In genomic region chr7:151059362-151060112, GRCh38 we compare ENCODE assay signal across 8 cellular contexts. TPM values are rescaled to one million over a fixed set of nuclear protein-coding genes. Genes with fewer than 3 reads are reported as not detected.
A peak's percentile ranks its signal among the peaks of the same experiment; 100 is the strongest.
DNase-seq lines count a peak whose midpoint lies in the region; ATAC-seq, FAIRE-seq and TF ChIP-seq lines count a peak whose summit lies in the region.

Gene SLC4A2 (plus strand): TSS chr7:151059589. CDS start chr7:151061988, 2,399 bp downstream.

- no peak for FAIRE-seq in HTR-8/SVneo (lab: Jason Lieb, UNC)

- no peak for TF ChIP-seq EP300 in neural cell (conservative IDR thresholded peaks at IDR 0.05; ENCODE audit: poor library complexity, severe bottlenecking)

- peak within 1 kb of the TSS; percentile 88 for H3K9ac ChIP-seq in neural cell (ENCODE audit: low read length)

- peak; percentile 30 for TF ChIP-seq CTCF in foreskin fibroblast (IDR thresholded peaks at IDR 0.05; ENCODE audit: low read depth, low read length)
- TF ChIP-seq CTCF in neural cell (IDR thresholded peaks at IDR 0.05; ENCODE audit: poor library complexity, severe bottlenecking): peak; percentile 40

- peaks cover 5% of the 10 kb centered on the region; the same call in 1 of the 2 replicates for H3K4me1 ChIP-seq in SJCRH30

- peak; percentile 64 for DNase-seq in CD1c-positive myeloid dendritic cell (ENCODE audit: extremely low spot score)
- DNase-seq in HTR-8/SVneo (ENCODE audit: insufficient read length, low spot score): peak; percentile 73
- DNase-seq in SJCRH30: peak; percentile 83 to 86
- DNase-seq in activated gamma-delta T cell treated with anti-CD3 and anti-CD28 coated beads, Interleukin-2, amount 50 U/mL, for 16 hours (ENCODE audit: low read depth): peak; percentile 54
- peak; percentile 76 to 93 for DNase-seq in foreskin fibroblast
- DNase-seq in superior temporal gyrus (ENCODE audit: extremely low spot score): peak; percentile 78

- peak within 1 kb of the TSS; percentile 84 for H3K4me2 ChIP-seq in neural cell (ENCODE audit: low read length)

- H3K9me3 ChIP-seq in SJCRH30 (replicated peaks) (no peaks in the 10 kb centered on the region), neural cell (ENCODE audit: low read length) (no peaks in the 10 kb centered on the region)

- no peaks in the 10 kb centered on the region for H3K79me2 ChIP-seq in neural cell (replicated peaks; ENCODE audit: insufficient read depth, low read length)

- H3K27ac ChIP-seq in SJCRH30 (peak within 1 kb of the TSS; percentile 96), neural cell (ENCODE audit: low read length) (peak within 1 kb of the TSS; percentile 95)

- TF ChIP-seq RAD21 in neural cell (conservative IDR thresholded peaks at IDR 0.05): no peak

- no peaks in the 10 kb centered on the region for H4K20me1 ChIP-seq in neural cell (ENCODE audit: insufficient read depth)

- peak within 1 kb of the TSS; percentile 84 for H2AFZ ChIP-seq in neural cell (ENCODE audit: low read depth, low read length)

- peak; percentile 43 for ATAC-seq in GM19324 (IDR thresholded peaks at IDR 0.05; ENCODE audit: low FRiP score, unreplicated experiment)

- H3K4me3 ChIP-seq in SJCRH30 (peak within 1 kb of the TSS; percentile 68), foreskin fibroblast (ENCODE audit: low read depth in 1 of 2, low read length in 2 of 2) (peak within 1 kb of the TSS; percentile 70 to 88), neural cell (ENCODE audit: low read length) (peak within 1 kb of the TSS; percentile 92)

- peaks cover 6% of the 10 kb centered on the region for H3F3A ChIP-seq in neural cell (ENCODE audit: insufficient read depth, low read length, poor library complexity, severe bottlenecking)

- no peaks in the 10 kb centered on the region for H3K9me2 ChIP-seq in neural cell (ENCODE audit: insufficient read depth, low read length)

- H3K36me3 ChIP-seq in SJCRH30 (peaks cover 4% of the 10 kb centered on the region), neural cell (ENCODE audit: insufficient read depth, low read length) (no peaks in the 10 kb centered on the region)

- H3K27me3 ChIP-seq in SJCRH30 (no peaks in the 10 kb centered on the region), neural cell (ENCODE audit: insufficient read depth, low read depth, low read length) (peaks cover 7% of the 10 kb centered on the region)

TF ChIP-seq in neural cell, 6 proteins besides CTCF, POLR2A, EP300 and RAD21:
- no peak for TF ChIP-seq TAF1 (IDR thresholded peaks at IDR 0.05; ENCODE audit: low read depth)
- TF ChIP-seq MXI1 (conservative IDR thresholded peaks at IDR 0.05; ENCODE audit: poor library complexity, severe bottlenecking): no peak
- TF ChIP-seq REST (IDR thresholded peaks at IDR 0.05; ENCODE audit: borderline replicate concordance): no peak

RNA-seq across cellular contexts. Expression of gene SLC4A2, which starts in this region (rescaled TPM):
- 129 and 132 TPM in 2 replicates for total RNA-seq in SJCRH30 (2014; rRNA removed; shearing (Covaris generic))
- 2.4 and 4.8 TPM in 2 replicates for polyA plus RNA-seq in neural cell
- polyA minus RNA-seq in neural cell: 4.4 and 5.6 TPM in 2 replicates

Comparison
In these comparisons a context has a peak if more than half of its experiments do, and no peak if none do; other contexts are left out.
1. Peak in every context shown above with its lines: DNase-seq, ATAC-seq, H3K4me3 ChIP-seq and H3K27ac ChIP-seq.